ENCODE assay signal across 21 cellular contexts in the genomic region with DNA sequence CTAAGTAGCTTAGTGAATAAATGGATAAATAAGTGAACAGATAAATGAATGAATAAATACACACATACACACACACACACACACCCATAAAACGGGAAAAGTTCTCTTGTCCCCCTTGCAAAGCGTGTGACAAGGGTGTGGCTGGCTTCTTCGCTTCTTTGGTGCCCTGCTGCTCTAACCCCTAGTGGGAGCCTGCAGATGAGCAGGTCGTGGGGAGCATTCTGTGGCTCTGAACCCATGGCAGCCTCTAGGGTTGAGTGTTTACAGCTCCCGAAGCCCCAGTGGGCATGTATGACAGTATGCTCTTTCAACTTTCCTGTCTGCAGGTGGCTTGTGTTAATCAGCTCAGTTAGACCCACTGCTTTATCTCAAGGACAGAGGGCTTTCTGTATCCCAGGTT.
"Had no signal": no experiment of that assay in that cellular context is flagged by ENCODE, and none has a peak within 500 bp of the region (broad histone marks: within the 10 kb centered on the region; RNA-seq: fewer than 3 reads in every experiment).

No MANE protein-coding gene starts in this region.

- DNase-seq: Kasumi-1, KG1, MM.1S, NCI-H1048, NCI-H1105, NCI-H1417, NCI-H146, NCI-H1694 treated with DMSO at 0.1 percent for 48 hours, NCI-H1930, NCI-H2081, NCI-H2107, NCI-H2227 treated with DMSO at 0.1 percent for 48 hours, NCI-H524, NCI-H526 treated with DMSO at 0.1 percent for 48 hours, NCI-H748 treated with DMSO at 0.1 percent for 48 hours, RPMI8226, SHP77, T-helper 1 cell had no signal

- FAIRE-seq: HTR-8/SVneo, RCC 7860 had no signal

- ATAC-seq: SK-N-SH treated with all-trans-retinoic acid at 6 μM for 48 hours had no signal
